In the genomic region with DNA sequence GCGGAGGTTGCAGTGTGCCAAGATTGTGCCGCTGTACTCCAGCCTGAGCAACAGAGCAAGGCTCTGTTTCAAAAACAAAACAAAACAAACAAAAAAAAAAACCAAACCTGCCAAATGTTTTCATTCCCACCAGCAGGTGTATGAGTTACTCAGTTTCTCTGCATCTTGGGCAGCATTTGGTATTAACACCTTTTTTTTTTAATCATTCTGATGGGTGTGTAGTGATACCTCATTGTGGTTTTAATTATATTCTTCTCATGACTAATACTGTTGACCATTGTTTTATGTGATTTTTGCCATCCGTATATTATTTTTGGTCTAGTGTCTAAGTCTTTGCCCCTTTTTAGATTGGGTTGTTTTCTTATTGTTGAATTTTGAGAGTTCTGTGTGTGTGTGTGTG, we compare ENCODE assay signal across 26 cellular contexts. TPM values are rescaled to one million over a fixed set of nuclear protein-coding genes. Genes with fewer than 3 reads are reported as not detected.
A peak's percentile ranks its signal among the peaks of the same experiment; 100 is the strongest.
DNase-seq lines count a peak whose midpoint lies in the region; ATAC-seq, FAIRE-seq and TF ChIP-seq lines count a peak whose summit lies in the region.
"Had no signal": no experiment of that assay in that cellular context is flagged by ENCODE, and none has a peak within 500 bp of the region (broad histone marks: within the 10 kb centered on the region; RNA-seq: fewer than 3 reads in every experiment).

No MANE protein-coding gene starts in this region.

- peak overlapping the region; percentile 66 for H3K27ac Mint-ChIP-seq in stimulated activated naive CD8-positive, alpha-beta T cell treated with anti-CD3 and anti-CD28 coated beads, Interleukin-15, Interleukin-2, amounts not matched to agents 100 ng/mL and 50 ng/mL, for 24 hours
- no peak overlapping the region for H3K27ac Mint-ChIP-seq in activated naive CD8-positive, alpha-beta T cell
- H3K27ac Mint-ChIP-seq in naive B cell: peak overlapping the region in 4 of 6 donors; percentile 29 to 70 (median 54)

- H3K9me3 Mint-ChIP-seq in stimulated activated naive CD8-positive, alpha-beta T cell treated with anti-CD3 and anti-CD28 coated beads, Interleukin-15, Interleukin-2, amounts not matched to agents 100 ng/mL and 50 ng/mL, for 24 hours: peaks cover 3% of the 10 kb centered on the region
- peaks cover 2% of the 10 kb centered on the region for H3K9me3 Mint-ChIP-seq in activated naive CD8-positive, alpha-beta T cell (ENCODE audit: low read depth)
- peaks cover 0 to 7% (median 3%) of the 10 kb centered on the region in 7 donors for H3K9me3 Mint-ChIP-seq in naive B cell

- H3K4me1 Mint-ChIP-seq in stimulated activated naive CD8-positive, alpha-beta T cell treated with anti-CD3 and anti-CD28 coated beads, Interleukin-15, Interleukin-2, amounts not matched to agents 100 ng/mL and 50 ng/mL, for 24 hours (ENCODE audit: low read depth): peaks cover 83% of the 10 kb centered on the region
- peaks cover 83% of the 10 kb centered on the region for H3K4me1 Mint-ChIP-seq in activated naive CD8-positive, alpha-beta T cell (ENCODE audit: low read depth)
- peaks cover 55 to 89% (median 79%) of the 10 kb centered on the region in 3 donors for H3K4me1 Mint-ChIP-seq in naive B cell

- ATAC-seq in stimulated activated naive CD8-positive, alpha-beta T cell treated with anti-CD3 and anti-CD28 coated beads, Interleukin-15, Interleukin-2, amounts not matched to agents 100 U/mL and 50 U/mL, for 24 hours: no peak
- no peak for ATAC-seq in naive B cell (ENCODE audit: low read depth in 2 of 2)
- no peak for ATAC-seq in GM18867 (IDR thresholded peaks at IDR 0.05; ENCODE audit: unreplicated experiment)
- ATAC-seq: GM12878, HCT116, lower lobe of right lung, Panc1 had no signal

- in situ Hi-C loops in KBM-7 (cut with MboI; ENCODE audit: low pct_unique_long_range_greater_than_20kb, low sequenced_read_pairs): no loop called here

- DNase-seq in stimulated activated naive CD8-positive, alpha-beta T cell treated with anti-CD3 and anti-CD28 coated beads, Interleukin-15, Interleukin-2, amounts not matched to agents 100 U/mL and 50 U/mL, for 24 hours: no peak
- DNase-seq in naive B cell: no peak
- DNase-seq in KBM-7: no peak
- no peak for DNase-seq in GM12891 (ENCODE audit: insufficient read length, low spot score)
- DNase-seq: brain microvascular endothelial cell; EL; head of caudate nucleus; KG1; kidney glomerular epithelial cell; lower lobe of right lung; MM.1S; NCI-H1417; NCI-H2081; NCI-H226; NCI-H69; stimulated activated CD4-positive, alpha-beta T cell treated with anti-CD3 and anti-CD28 coated beads, Interleukin-15, amount 100 ng/mL, for 24 hours; stimulated activated naive CD4-positive, alpha-beta T cell had no signal

- peaks cover 44% of the 10 kb centered on the region for H3K36me3 Mint-ChIP-seq in stimulated activated naive CD8-positive, alpha-beta T cell treated with anti-CD3 and anti-CD28 coated beads, Interleukin-15, Interleukin-2, amounts not matched to agents 100 ng/mL and 50 ng/mL, for 24 hours (ENCODE audit: low read depth)
- H3K36me3 Mint-ChIP-seq in activated naive CD8-positive, alpha-beta T cell: peaks cover 13% of the 10 kb centered on the region
- peaks cover 8 to 10% of the 10 kb centered on the region in 2 donors for H3K36me3 Mint-ChIP-seq in naive B cell

- no peak overlapping the region for H3K4me3 Mint-ChIP-seq in stimulated activated naive CD8-positive, alpha-beta T cell treated with anti-CD3 and anti-CD28 coated beads, Interleukin-15, Interleukin-2, amounts not matched to agents 100 ng/mL and 50 ng/mL, for 24 hours
- peak overlapping the region; percentile 43 for H3K4me3 Mint-ChIP-seq in activated naive CD8-positive, alpha-beta T cell
- peak overlapping the region in 4 of 8 donors; percentile 43 to 70 (median 56) for H3K4me3 Mint-ChIP-seq in naive B cell
- H3K4me3 Mint-ChIP-seq: CD14-positive monocyte had no signal

- no peak for FAIRE-seq in GM12891 (lab: Jason Lieb, UNC)
- FAIRE-seq: GM12878, TTC549, urothelium cell line had no signal

- H3K27me3 Mint-ChIP-seq in stimulated activated naive CD8-positive, alpha-beta T cell treated with anti-CD3 and anti-CD28 coated beads, Interleukin-15, Interleukin-2, amounts not matched to agents 100 ng/mL and 50 ng/mL, for 24 hours: no peaks in the 10 kb centered on the region
- no peaks in the 10 kb centered on the region for H3K27me3 Mint-ChIP-seq in activated naive CD8-positive, alpha-beta T cell
- H3K27me3 Mint-ChIP-seq in naive B cell: no peaks in the 10 kb centered on the region

- TF ChIP-seq POLR2A in GM12891 (IDR thresholded peaks at IDR 0.05; ENCODE audit: low read depth, low read length): no peak

TF ChIP-seq in GM12891, 5 proteins besides CTCF, POLR2A, EP300 and RAD21:
- no peak for TF ChIP-seq SPI1 (IDR thresholded peaks at IDR 0.05; ENCODE audit: low read depth, low read length)
- no peak for TF ChIP-seq POLR2AphosphoS5 (IDR thresholded peaks at IDR 0.05; ENCODE audit: low read depth, low read length)
- TF ChIP-seq TAF1 (IDR thresholded peaks at IDR 0.05; ENCODE audit: low read depth, low read length): no peak
- no peak for TF ChIP-seq POU2F2 (IDR thresholded peaks at IDR 0.05; ENCODE audit: low read depth, low read length)

RNA-seq across cellular contexts. Expression of gene NFATC3, which starts 15.3 kb away (rescaled TPM):
- 100 to 1,000 TPM in 2 of 6 donors, 10 to 100 TPM in 4; 74.8 to 147 (median 96.7) TPM for polyA plus RNA-seq in naive B cell (ENCODE audit: low read depth in 6 of 6)
- 8.3 TPM for polyA plus RNA-seq in GM12891 (2012; ENCODE audit: low read depth, missing spikeins)
